1 cellular context compared by ENCODE assay signal in the genomic region with DNA sequence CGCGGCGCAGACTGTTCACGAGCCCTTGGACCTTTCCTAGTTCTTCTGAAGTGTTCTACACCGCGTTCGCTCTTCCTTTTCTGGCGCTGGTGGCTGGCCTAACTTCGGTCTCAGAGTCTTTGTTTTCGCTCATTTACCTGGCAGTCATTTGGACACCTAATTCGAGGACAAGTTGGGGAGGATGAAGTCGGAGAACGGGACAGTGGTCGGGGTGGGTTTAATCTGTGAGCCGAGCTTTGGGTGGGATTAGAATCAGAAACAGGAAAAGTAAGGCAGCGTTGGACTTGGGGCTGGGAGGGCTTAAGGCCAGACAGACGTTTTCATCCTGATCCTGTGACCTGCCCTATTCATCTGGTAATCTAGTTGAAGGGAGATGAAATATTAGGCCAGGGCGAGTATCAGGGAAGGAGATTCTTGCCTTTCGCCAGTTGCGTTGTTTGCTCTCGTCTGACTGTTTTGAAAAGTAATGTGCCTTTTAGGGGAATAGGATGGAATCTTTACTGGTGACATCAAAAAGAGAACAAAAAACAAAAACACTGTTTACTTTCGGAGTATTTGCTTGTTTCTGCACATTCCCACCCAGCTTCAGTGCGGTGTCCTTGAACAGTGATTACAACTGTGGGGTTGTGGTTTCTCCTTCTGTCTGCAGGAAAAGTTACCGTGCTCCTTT.
TF ChIP-seq lines count a peak whose summit lies in the region.

No MANE protein-coding gene starts in this region.

TF ChIP-seq in H1, 55 proteins besides CTCF, POLR2A, EP300 and RAD21:
- peak; percentile 17 for TF ChIP-seq SAP30 (IDR thresholded peaks at IDR 0.05; ENCODE audit: insufficient read depth, insufficient replicate concordance, low read length)
- TF ChIP-seq SIN3A (conservative IDR thresholded peaks at IDR 0.05 in 1 of 2, IDR thresholded peaks at IDR 0.05 in 1 of 2; ENCODE audit: low read depth in 1 of 2, low read length in 2 of 2): peak in 1 of 2 experiments; percentile 68; a peak in 1 of 4 replicates
- no peak for TF ChIP-seq RXRA (IDR thresholded peaks at IDR 0.05; ENCODE audit: insufficient read depth, low read depth, low read length)
